8 cellular contexts compared by ENCODE assay signal in genomic region chr12:120495723-120496352, GRCh38. TPM values are rescaled to one million over a fixed set of nuclear protein-coding genes. Genes with fewer than 3 reads are reported as not detected.
DNase-seq lines count a peak whose midpoint lies in the region; ATAC-seq and TF ChIP-seq lines count a peak whose summit lies in the region.

TSS of gene DYNLL1 (plus strand) at chr12:120496113. CDS start at chr12:120496422, 309 bp downstream.

- peak; percentile 65 for DNase-seq in NCI-H187 treated with DMSO at 0.1 percent for 48 hours (lab: John Stamatoyannopoulos, UW)
- peak; percentile 64 to 98 (median 92) for DNase-seq in anterior cingulate cortex (lab: John Stamatoyannopoulos, UW)
- DNase-seq in right cardiac atrium = peak; percentile 95 to 99 (median 99)
- DNase-seq in putamen (ENCODE audit: low spot score) = peak; percentile 95
- DNase-seq in vagina (ENCODE audit: extremely low spot score in 2 of 2) = peak in 1 of 2 donors; percentile 96

- H3K27me3 ChIP-seq in right cardiac atrium (ENCODE audit: control insufficient read depth, insufficient read depth) (no peaks in the 10 kb centered on the region), vagina (no peaks in the 10 kb centered on the region)

- TF ChIP-seq POLR2A in vagina (IDR thresholded peaks at IDR 0.05) = peak in 1 of 2 donors; percentile 92

- H3K9me3 ChIP-seq in right cardiac atrium (ENCODE audit: control insufficient read depth, low read length) (no peaks in the 10 kb centered on the region), vagina (no peaks in the 10 kb centered on the region)

- no peak for TF ChIP-seq CTCF in vagina (IDR thresholded peaks at IDR 0.05)

- ATAC-seq in GM18499 (IDR thresholded peaks at IDR 0.05; ENCODE audit: insufficient read depth, unreplicated experiment) (peak; percentile 85), HG02943 (IDR thresholded peaks at IDR 0.05; ENCODE audit: low read depth, unreplicated experiment) (peak; percentile 86), right cardiac atrium (peak; percentile 99)

- WGBS in right cardiac atrium = under 1% methylated on average over 51 of the region's 51 CpGs

- peaks cover 3% of the 10 kb centered on the region for H3K4me1 ChIP-seq in right cardiac atrium (ENCODE audit: control insufficient read depth, insufficient read depth, low read length)
- peaks cover 25% of the 10 kb centered on the region for H3K4me1 ChIP-seq in vagina

- peak within 1 kb of the TSS; percentile 91 for H3K4me3 ChIP-seq in right cardiac atrium (ENCODE audit: low read length)
- H3K4me3 ChIP-seq in vagina = peak within 1 kb of the TSS; percentile 98 to 99

- H3K36me3 ChIP-seq in vagina = peaks cover 0 to 21% of the 10 kb centered on the region in 2 donors

- H3K27ac ChIP-seq in right cardiac atrium (ENCODE audit: low read length) = peak within 1 kb of the TSS; percentile 73
- peak within 1 kb of the TSS; percentile 97 for H3K27ac ChIP-seq in vagina

- intact Hi-C loops in T-helper 2 cell treated with Interferon-gamma antibody and Interleukin-4, amounts not matched to agents 100 ng/mL and 5 ng/mL, for 36 hours (cut with micrococcal nuclease) = loop anchor here (1.0 to 2.0 kb wide), 4 partner anchors 27 to 171 kb away; partner anchors contain the start of genes COQ5, COX6A1 and SRSF9
- intact Hi-C loops in right cardiac atrium (cut with DNase I) (no loop called here), vagina (cut with DNase I) (no loop called here)

RNA-seq across cellular contexts. Expression of gene DYNLL1, which starts in this region (rescaled TPM):
- 331 and 335 TPM in 2 replicates for total RNA-seq in T-helper 2 cell treated with Interferon-gamma antibody and Interleukin-4, amounts not matched to agents 100 ng/mL and 5 ng/mL, for 36 hours
- total RNA-seq in right cardiac atrium (100 to 1,000 TPM; 164 to 299 (median 224) TPM), vagina (318 TPM)
- polyA plus RNA-seq in right cardiac atrium = 350 TPM
